In the genomic region with DNA sequence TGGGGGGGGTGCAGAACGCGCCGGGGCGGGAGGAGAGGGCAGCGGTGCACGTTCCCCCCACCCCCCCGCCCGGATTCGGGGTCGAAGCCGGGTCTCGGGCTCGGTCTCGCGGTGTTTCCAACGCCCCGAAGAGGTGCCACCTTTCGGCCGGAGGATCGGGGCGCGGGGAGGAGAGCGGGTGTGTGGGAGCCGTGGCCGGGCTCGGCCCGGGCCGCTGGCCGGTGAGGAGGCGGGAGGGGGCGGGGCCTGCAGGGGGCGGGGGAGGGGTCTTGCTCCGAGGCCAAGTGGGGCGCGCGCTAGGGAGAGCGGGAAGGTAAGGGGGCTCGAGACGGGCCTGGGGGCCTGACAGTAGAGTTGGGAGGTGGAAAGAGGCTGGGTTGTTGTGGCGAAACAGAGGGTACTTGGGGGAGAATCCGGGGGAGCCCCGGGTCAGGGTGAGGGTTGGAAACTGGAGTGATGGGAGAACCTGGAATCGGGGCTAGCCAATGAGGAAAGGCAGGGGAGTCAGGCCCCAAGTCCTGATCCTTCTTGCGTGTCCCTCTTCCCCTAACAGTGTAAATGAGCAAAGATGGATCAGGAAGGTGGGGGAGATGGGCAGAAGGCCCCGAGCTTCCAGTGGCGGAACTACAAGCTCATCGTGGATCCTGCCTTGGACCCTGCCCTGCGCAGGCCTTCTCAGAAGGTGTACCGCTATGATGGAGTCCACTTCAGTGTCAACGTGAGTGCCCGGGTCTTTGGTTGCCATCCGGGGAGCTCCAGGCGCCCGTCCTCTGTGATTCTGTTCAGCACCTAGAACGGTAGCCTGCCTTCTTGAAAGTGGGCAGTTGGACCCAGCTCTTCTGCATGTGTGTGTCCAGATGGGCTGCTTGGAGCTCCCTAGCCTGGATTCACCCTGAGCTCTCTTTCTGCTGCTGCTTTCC, we compare ENCODE assay signal across 7 cellular contexts. TPM values are rescaled to one million over a fixed set of nuclear protein-coding genes. Genes with fewer than 3 reads are reported as not detected.
DNase-seq lines count a peak whose midpoint lies in the region; ATAC-seq and TF ChIP-seq lines count a peak whose summit lies in the region.

No MANE protein-coding gene starts in this region.

- no peaks in the 10 kb centered on the region for H3K27me3 ChIP-seq in neuron (ENCODE audit: insufficient read depth, low read length)

- H3K36me3 ChIP-seq in neuron (ENCODE audit: insufficient read depth, low read length) = peaks cover 44% of the 10 kb centered on the region

- ATAC-seq in GM21381 (IDR thresholded peaks at IDR 0.05; ENCODE audit: unreplicated experiment) (peak; percentile 26), activated B cell treated with CpG ODN at 0.5 μM for 24 hours (ENCODE audit: low read depth) (peak; percentile 15)

- H3K4me3 ChIP-seq in GM08714 (ENCODE audit: low read length) (peak overlapping the region; percentile 73), fibroblast of the aortic adventitia (ENCODE audit: low read depth, low read length) (peak overlapping the region; percentile 87), neuron (ENCODE audit: low read length) (peak overlapping the region; percentile 67)

- TF ChIP-seq CTCF in activated B cell treated with CpG ODN at 0.5 μM for 24 hours (IDR thresholded peaks at IDR 0.05) (no peak), fibroblast of the aortic adventitia (IDR thresholded peaks at IDR 0.05; ENCODE audit: insufficient read depth, low read length) (no peak)

- CTCF ChIA-PET in activated B cell treated with CpG ODN at 0.5 μM for 24 hours (lab: Charles Lee) = interaction anchor here (1.7 kb wide), 1 partner anchor 9 kb away, joined by 4 read pairs; no protein-coding TSS in a partner anchor

- POLR2A ChIA-PET in activated B cell treated with CpG ODN at 0.5 μM for 24 hours (lab: Charles Lee) = interaction anchor here (0.6 to 1.2 kb wide), 13 partner anchors 11 to 502 kb away, joined by 3 to 9 read pairs (median 3); a partner anchor contains a TSS

- no peaks in the 10 kb centered on the region for H3K9me3 ChIP-seq in neuron (ENCODE audit: low read length)

- DNase-seq in HT1080 (ENCODE audit: low read depth) = peak; percentile 23
- no peak for DNase-seq in activated B cell treated with CpG ODN at 0.5 μM for 24 hours
- DNase-seq in fibroblast of the aortic adventitia (ENCODE audit: low read depth) = peak; percentile 48
- no peak for DNase-seq in stimulated activated CD4-positive, alpha-beta T cell treated with anti-CD3 and anti-CD28 coated beads, Interleukin-4, amount 100 ng/mL, for 4 hours

- peaks cover 8% of the 10 kb centered on the region for H3K4me1 ChIP-seq in neuron (ENCODE audit: insufficient read depth, low read length)

- H3K4me3 Mint-ChIP-seq in activated B cell treated with CpG ODN at 0.5 μM for 24 hours = peak overlapping the region; percentile 88

- intact Hi-C loops in activated B cell treated with CpG ODN at 0.5 μM for 24 hours (cut with micrococcal nuclease) = loop anchor here (5.0 to 10.0 kb wide), 2 partner anchors 159 to 916 kb away; a partner anchor contains a TSS

- H3K9me3 Mint-ChIP-seq in activated B cell treated with CpG ODN at 0.5 μM for 24 hours = no peaks in the 10 kb centered on the region

- peaks cover 29% of the 10 kb centered on the region for H3K4me1 Mint-ChIP-seq in activated B cell treated with CpG ODN at 0.5 μM for 24 hours

- no peak overlapping the region for H2AFZ ChIP-seq in neuron (ENCODE audit: low read depth, low read length)

- peaks cover 51% of the 10 kb centered on the region for H3K36me3 Mint-ChIP-seq in activated B cell treated with CpG ODN at 0.5 μM for 24 hours (ENCODE audit: low read depth)

- H3K27me3 Mint-ChIP-seq in activated B cell treated with CpG ODN at 0.5 μM for 24 hours = no peaks in the 10 kb centered on the region

- peak overlapping the region; percentile 87 for H3K27ac Mint-ChIP-seq in activated B cell treated with CpG ODN at 0.5 μM for 24 hours

RNA-seq across cellular contexts. Expression of a gene that starts 0.9 kb away (rescaled TPM):
- 3.1 and 5.3 TPM in 2 replicates for total RNA-seq in HT1080 (2014; rRNA removed; shearing (Covaris generic))
- polyA plus RNA-seq in HT1080 (2015; cell fraction: cytosol; rRNA removed) = 11.8 and 13.1 TPM in 2 replicates
- 20.6 and 26.3 TPM in 2 replicates for polyA plus RNA-seq in HT1080 (2015; cell fraction: nucleus; rRNA removed)
- total RNA-seq in activated B cell treated with CpG ODN at 0.5 μM for 24 hours = 29.6 and 32.8 TPM in 2 replicates
- 1.6 and 5.3 TPM in 2 replicates for total RNA-seq in fibroblast of the aortic adventitia (ENCODE audit: low replicate concordance)

RNA-seq across cellular contexts. Expression of a gene that starts 9.6 kb away (rescaled TPM):
- 9.4 and 10.5 TPM in 2 replicates for total RNA-seq in HT1080 (2014; rRNA removed; shearing (Covaris generic))
- 35.6 and 40.4 TPM in 2 replicates for polyA plus RNA-seq in HT1080 (2015; cell fraction: cytosol; rRNA removed)
- 33.7 TPM in 2 replicates for polyA plus RNA-seq in HT1080 (2015; cell fraction: nucleus; rRNA removed)
- total RNA-seq in activated B cell treated with CpG ODN at 0.5 μM for 24 hours (25.1 and 30.6 TPM in 2 replicates), fibroblast of the aortic adventitia (ENCODE audit: low replicate concordance) (33.0 and 35.6 TPM in 2 replicates)

RNA-seq across cellular contexts. Expression of a gene that starts 26.6 kb away (rescaled TPM):
- 7.3 and 8.9 TPM in 2 replicates for total RNA-seq in HT1080 (2014; rRNA removed; shearing (Covaris generic))
- polyA plus RNA-seq in HT1080 (2015; cell fraction: cytosol; rRNA removed) = 7.7 and 8.5 TPM in 2 replicates
- 13.9 and 14.6 TPM in 2 replicates for polyA plus RNA-seq in HT1080 (2015; cell fraction: nucleus; rRNA removed)
- total RNA-seq in activated B cell treated with CpG ODN at 0.5 μM for 24 hours (1.3 and 1.6 TPM in 2 replicates), fibroblast of the aortic adventitia (ENCODE audit: low replicate concordance) (15.5 and 60.9 TPM in 2 replicates)

RNA-seq across cellular contexts. Expression of a gene that starts 35.1 kb away (rescaled TPM):
- total RNA-seq in HT1080 (2014; rRNA removed; shearing (Covaris generic)) = 61.1 and 70.8 TPM in 2 replicates
- 26.0 and 28.2 TPM in 2 replicates for polyA plus RNA-seq in HT1080 (2015; cell fraction: cytosol; rRNA removed)
- polyA plus RNA-seq in HT1080 (2015; cell fraction: nucleus; rRNA removed) = 46.5 and 49.4 TPM in 2 replicates
- total RNA-seq in activated B cell treated with CpG ODN at 0.5 μM for 24 hours = 20.3 and 24.2 TPM in 2 replicates
- 9.8 and 16.6 TPM in 2 replicates for total RNA-seq in fibroblast of the aortic adventitia (ENCODE audit: low replicate concordance)

RNA-seq across cellular contexts. Expression of a gene that starts 52.0 kb away (rescaled TPM):
- 1.0 and 2.1 TPM in 2 replicates for total RNA-seq in HT1080 (2014; rRNA removed; shearing (Covaris generic))
- 0.27 and 0.43 TPM in 2 replicates for polyA plus RNA-seq in HT1080 (2015; cell fraction: cytosol; rRNA removed)
- polyA plus RNA-seq in HT1080 (2015; cell fraction: nucleus; rRNA removed) = 4.4 and 4.6 TPM in 2 replicates
- total RNA-seq in activated B cell treated with CpG ODN at 0.5 μM for 24 hours = 1.2 and 1.6 TPM in 2 replicates
- 2.1 and 2.3 TPM in 2 replicates for total RNA-seq in fibroblast of the aortic adventitia (ENCODE audit: low replicate concordance)

Comparison
In these comparisons a context has a peak if more than half of its experiments do, and no peak if none do; other contexts are left out.
1. DNase-seq: peak in HT1080 (single experiment) and fibroblast of the aortic adventitia (single experiment); none in activated B cell treated with CpG ODN at 0.5 μM for 24 hours (single experiment) and stimulated activated CD4-positive, alpha-beta T cell treated with anti-CD3 and anti-CD28 coated beads, Interleukin-4, amount 100 ng/mL, for 4 hours (0 of 2).
2. Peak in every context shown above with its lines, with median percentiles within 50 percentile points of each other: H3K4me3 ChIP-seq.